In genomic region chr1:3180915-3181314, GRCh38 we compare ENCODE assay signal across 22 cellular contexts.
"Had no signal": no experiment of that assay in that cellular context is flagged by ENCODE, and none has a peak within 500 bp of the region (broad histone marks: within the 10 kb centered on the region; RNA-seq: fewer than 3 reads in every experiment).

No MANE protein-coding gene starts in this region.

- H3K9ac ChIP-seq: KMS-11 had no signal

- DNase-seq: Kasumi-1, MM.1S, NCI-H1092 treated with DMSO at 0.1 percent for 48 hours, NCI-H1436, NCI-H187, NCI-H2029, NCI-H2081 treated with DMSO at 0.1 percent for 48 hours, NCI-H2171, NCI-H226, NCI-H446, NCI-H510A, NCI-H524 treated with DMSO at 0.1 percent for 48 hours, NCI-H69, NCI-H774, Right ventricle myocardium superior, RPMI8226, SIG-M5 had no signal

- H3K4me1 ChIP-seq: SJSA1 had no signal

- H3K27me3 ChIP-seq: SJSA1 had no signal

- H3K4me3 ChIP-seq: SJSA1, SK-N-MC had no signal

- H3K4me2 ChIP-seq: KMS-11 had no signal

- H3K36me3 ChIP-seq: SJSA1 had no signal

- H3K27ac ChIP-seq: HL-60, KMS-11, SJSA1, SK-N-MC had no signal

- FAIRE-seq: RCC 7860 had no signal
